In the genomic region with DNA sequence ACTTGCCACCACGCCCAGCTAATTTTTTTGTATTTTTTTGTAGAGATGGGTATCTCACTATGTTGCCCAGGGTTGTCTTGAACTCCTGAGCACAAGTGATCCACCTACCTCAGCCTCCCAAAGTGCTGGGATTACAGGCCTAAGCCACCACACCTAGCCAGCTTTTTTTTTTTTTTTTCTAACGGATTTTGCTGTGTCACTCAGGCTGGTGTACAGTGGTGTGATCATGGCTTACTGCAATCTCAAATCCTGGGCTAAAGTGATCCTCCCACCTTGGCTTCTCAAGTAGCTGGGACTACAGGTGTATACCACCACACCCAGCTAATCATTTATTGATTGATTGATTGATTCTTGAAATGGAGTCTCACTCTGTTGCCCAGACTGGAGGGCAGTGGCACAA, we compare ENCODE assay signal across 1 cellular context.
TF ChIP-seq lines count a peak whose summit lies in the region.

No MANE protein-coding gene starts in this region.

TF ChIP-seq in K562, 482 proteins besides CTCF, POLR2A, EP300 and RAD21 (continued from another document):
- peak; percentile 32; the same call in 1 of the 2 replicates for TF ChIP-seq TAL1 (IDR thresholded peaks at IDR 0.05)
- peak; percentile 42 for TF ChIP-seq GTF2A2 (tag; IDR thresholded peaks at IDR 0.05)
- TF ChIP-seq CSDE1 (IDR thresholded peaks at IDR 0.05), result no peak
- peak; percentile 77 for TF ChIP-seq ZEB2 (IDR thresholded peaks at IDR 0.05)
- peak in 1 of 2 experiments; percentile 36; a peak in 1 of 4 replicates for TF ChIP-seq HDAC1 (IDR thresholded peaks at IDR 0.05)
- no peak for TF ChIP-seq ZZZ3 (IDR thresholded peaks at IDR 0.05)
- TF ChIP-seq NELFE (IDR thresholded peaks at IDR 0.05; ENCODE audit: insufficient read depth, insufficient read length), result no peak
- peak; percentile 14; the same call in 1 of the 2 replicates for TF ChIP-seq PTTG1 (tag; IDR thresholded peaks at IDR 0.05; ENCODE audit: low read depth)
- peak; percentile 44 for TF ChIP-seq CBFA2T2 (conservative IDR thresholded peaks at IDR 0.05)
- TF ChIP-seq, protein P1, sequence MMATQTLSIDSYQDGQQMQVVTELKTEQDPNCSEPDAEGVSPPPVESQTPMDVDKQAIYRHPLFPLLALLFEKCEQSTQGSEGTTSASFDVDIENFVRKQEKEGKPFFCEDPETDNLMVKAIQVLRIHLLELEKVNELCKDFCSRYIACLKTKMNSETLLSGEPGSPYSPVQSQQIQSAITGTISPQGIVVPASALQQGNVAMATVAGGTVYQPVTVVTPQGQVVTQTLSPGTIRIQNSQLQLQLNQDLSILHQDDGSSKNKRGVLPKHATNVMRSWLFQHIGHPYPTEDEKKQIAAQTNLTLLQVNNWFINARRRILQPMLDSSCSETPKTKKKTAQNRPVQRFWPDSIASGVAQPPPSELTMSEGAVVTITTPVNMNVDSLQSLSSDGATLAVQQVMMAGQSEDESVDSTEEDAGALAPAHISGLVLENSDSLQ (IDR thresholded peaks at IDR 0.05), result peak; percentile 69
- TF ChIP-seq HDAC6 (IDR thresholded peaks at IDR 0.05; ENCODE audit: low read depth, low read length), result no peak
- TF ChIP-seq, protein P2, sequence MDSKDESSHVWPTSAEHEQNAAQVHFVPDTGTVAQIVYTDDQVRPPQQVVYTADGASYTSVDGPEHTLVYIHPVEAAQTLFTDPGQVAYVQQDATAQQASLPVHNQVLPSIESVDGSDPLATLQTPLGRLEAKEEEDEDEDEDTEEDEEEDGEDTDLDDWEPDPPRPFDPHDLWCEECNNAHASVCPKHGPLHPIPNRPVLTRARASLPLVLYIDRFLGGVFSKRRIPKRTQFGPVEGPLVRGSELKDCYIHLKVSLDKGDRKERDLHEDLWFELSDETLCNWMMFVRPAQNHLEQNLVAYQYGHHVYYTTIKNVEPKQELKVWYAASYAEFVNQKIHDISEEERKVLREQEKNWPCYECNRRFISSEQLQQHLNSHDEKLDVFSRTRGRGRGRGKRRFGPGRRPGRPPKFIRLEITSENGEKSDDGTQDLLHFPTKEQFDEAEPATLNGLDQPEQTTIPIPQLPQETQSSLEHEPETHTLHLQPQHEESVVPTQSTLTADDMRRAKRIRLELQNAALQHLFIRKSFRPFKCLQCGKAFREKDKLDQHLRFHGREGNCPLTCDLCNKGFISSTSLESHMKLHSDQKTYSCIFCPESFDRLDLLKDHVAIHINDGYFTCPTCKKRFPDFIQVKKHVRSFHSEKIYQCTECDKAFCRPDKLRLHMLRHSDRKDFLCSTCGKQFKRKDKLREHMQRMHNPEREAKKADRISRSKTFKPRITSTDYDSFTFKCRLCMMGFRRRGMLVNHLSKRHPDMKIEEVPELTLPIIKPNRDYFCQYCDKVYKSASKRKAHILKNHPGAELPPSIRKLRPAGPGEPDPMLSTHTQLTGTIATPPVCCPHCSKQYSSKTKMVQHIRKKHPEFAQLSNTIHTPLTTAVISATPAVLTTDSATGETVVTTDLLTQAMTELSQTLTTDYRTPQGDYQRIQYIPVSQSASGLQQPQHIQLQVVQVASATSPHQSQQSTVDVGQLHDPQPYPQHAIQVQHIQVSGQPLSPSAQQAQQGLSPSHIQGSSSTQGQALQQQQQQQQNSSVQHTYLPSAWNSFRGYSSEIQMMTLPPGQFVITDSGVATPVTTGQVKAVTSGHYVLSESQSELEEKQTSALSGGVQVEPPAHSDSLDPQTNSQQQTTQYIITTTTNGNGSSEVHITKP (IDR thresholded peaks at IDR 0.05; ENCODE audit: partially characterized antibody), result no peak
- TF ChIP-seq SMARCE1 (IDR thresholded peaks at IDR 0.05), result peak; percentile 56; the same call in 1 of the 2 replicates
- no peak for TF ChIP-seq ZNF436 (CRISPR knock-in tag; IDR thresholded peaks at IDR 0.05)
- TF ChIP-seq MAFG (tag; conservative IDR thresholded peaks at IDR 0.05), result peak; percentile 95
- no peak for TF ChIP-seq KAT8 (IDR thresholded peaks at IDR 0.05; ENCODE audit: low read depth)
- TF ChIP-seq SREBF2 (CRISPR knock-in tag; IDR thresholded peaks at IDR 0.05), result 0 out of 2 replicates have a peak, but pooled peaks have one; percentile 85
- TF ChIP-seq SMAD4 (CRISPR knock-in tag; conservative IDR thresholded peaks at IDR 0.05), result peak; percentile 48; the same call in 1 of the 2 replicates
- peak; percentile 59; the same call in 1 of the 2 replicates for TF ChIP-seq MAFK (IDR thresholded peaks at IDR 0.05; ENCODE audit: low read length)
- peak; percentile 51; the same call in 1 of the 2 replicates for TF ChIP-seq BCOR (IDR thresholded peaks at IDR 0.05)
- TF ChIP-seq CHD4 (IDR thresholded peaks at IDR 0.05; ENCODE audit: insufficient read depth, insufficient replicate concordance, low read depth, low read length, poor library complexity, severe bottlenecking), result no peak
- TF ChIP-seq BRD4 (IDR thresholded peaks at IDR 0.05), result no peak
- TF ChIP-seq, protein P3, sequence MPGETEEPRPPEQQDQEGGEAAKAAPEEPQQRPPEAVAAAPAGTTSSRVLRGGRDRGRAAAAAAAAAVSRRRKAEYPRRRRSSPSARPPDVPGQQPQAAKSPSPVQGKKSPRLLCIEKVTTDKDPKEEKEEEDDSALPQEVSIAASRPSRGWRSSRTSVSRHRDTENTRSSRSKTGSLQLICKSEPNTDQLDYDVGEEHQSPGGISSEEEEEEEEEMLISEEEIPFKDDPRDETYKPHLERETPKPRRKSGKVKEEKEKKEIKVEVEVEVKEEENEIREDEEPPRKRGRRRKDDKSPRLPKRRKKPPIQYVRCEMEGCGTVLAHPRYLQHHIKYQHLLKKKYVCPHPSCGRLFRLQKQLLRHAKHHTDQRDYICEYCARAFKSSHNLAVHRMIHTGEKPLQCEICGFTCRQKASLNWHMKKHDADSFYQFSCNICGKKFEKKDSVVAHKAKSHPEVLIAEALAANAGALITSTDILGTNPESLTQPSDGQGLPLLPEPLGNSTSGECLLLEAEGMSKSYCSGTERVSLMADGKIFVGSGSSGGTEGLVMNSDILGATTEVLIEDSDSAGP (CRISPR knock-in tag; IDR thresholded peaks at IDR 0.05), result no peak
- peak; percentile 46; the same call in 1 of the 2 replicates for TF ChIP-seq HLTF (IDR thresholded peaks at IDR 0.05)
- TF ChIP-seq STAT5B (CRISPR knock-in tag; IDR thresholded peaks at IDR 0.05), result no peak
- no peak for TF ChIP-seq TAF7 (tag; IDR thresholded peaks at IDR 0.05)
- no peak for TF ChIP-seq ETS2 (tag; IDR thresholded peaks at IDR 0.05; ENCODE audit: borderline replicate concordance, poor library complexity, severe bottlenecking)
- TF ChIP-seq, protein P4, sequence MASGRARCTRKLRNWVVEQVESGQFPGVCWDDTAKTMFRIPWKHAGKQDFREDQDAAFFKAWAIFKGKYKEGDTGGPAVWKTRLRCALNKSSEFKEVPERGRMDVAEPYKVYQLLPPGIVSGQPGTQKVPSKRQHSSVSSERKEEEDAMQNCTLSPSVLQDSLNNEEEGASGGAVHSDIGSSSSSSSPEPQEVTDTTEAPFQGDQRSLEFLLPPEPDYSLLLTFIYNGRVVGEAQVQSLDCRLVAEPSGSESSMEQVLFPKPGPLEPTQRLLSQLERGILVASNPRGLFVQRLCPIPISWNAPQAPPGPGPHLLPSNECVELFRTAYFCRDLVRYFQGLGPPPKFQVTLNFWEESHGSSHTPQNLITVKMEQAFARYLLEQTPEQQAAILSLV (tag; IDR thresholded peaks at IDR 0.05), result peak; percentile 47; the same call in 1 of the 2 replicates
- TF ChIP-seq, protein P5, sequence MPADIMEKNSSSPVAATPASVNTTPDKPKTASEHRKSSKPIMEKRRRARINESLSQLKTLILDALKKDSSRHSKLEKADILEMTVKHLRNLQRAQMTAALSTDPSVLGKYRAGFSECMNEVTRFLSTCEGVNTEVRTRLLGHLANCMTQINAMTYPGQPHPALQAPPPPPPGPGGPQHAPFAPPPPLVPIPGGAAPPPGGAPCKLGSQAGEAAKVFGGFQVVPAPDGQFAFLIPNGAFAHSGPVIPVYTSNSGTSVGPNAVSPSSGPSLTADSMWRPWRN (IDR thresholded peaks at IDR 0.05; ENCODE audit: low read depth), result no peak
- TF ChIP-seq CBFA2T3 (IDR thresholded peaks at IDR 0.05), result peak; percentile 64
- no peak for TF ChIP-seq RFX5 (IDR thresholded peaks at IDR 0.05; ENCODE audit: low read depth, low read length)
- peak; percentile 50; the same call in 1 of the 2 replicates for TF ChIP-seq BACH1 (tag; IDR thresholded peaks at IDR 0.05)
- TF ChIP-seq, protein P6, sequence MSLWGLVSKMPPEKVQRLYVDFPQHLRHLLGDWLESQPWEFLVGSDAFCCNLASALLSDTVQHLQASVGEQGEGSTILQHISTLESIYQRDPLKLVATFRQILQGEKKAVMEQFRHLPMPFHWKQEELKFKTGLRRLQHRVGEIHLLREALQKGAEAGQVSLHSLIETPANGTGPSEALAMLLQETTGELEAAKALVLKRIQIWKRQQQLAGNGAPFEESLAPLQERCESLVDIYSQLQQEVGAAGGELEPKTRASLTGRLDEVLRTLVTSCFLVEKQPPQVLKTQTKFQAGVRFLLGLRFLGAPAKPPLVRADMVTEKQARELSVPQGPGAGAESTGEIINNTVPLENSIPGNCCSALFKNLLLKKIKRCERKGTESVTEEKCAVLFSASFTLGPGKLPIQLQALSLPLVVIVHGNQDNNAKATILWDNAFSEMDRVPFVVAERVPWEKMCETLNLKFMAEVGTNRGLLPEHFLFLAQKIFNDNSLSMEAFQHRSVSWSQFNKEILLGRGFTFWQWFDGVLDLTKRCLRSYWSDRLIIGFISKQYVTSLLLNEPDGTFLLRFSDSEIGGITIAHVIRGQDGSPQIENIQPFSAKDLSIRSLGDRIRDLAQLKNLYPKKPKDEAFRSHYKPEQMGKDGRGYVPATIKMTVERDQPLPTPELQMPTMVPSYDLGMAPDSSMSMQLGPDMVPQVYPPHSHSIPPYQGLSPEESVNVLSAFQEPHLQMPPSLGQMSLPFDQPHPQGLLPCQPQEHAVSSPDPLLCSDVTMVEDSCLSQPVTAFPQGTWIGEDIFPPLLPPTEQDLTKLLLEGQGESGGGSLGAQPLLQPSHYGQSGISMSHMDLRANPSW (CRISPR knock-in tag; IDR thresholded peaks at IDR 0.05), result 0 out of 2 replicates have a peak, but pooled peaks have one; percentile 25
- TF ChIP-seq, protein P7, sequence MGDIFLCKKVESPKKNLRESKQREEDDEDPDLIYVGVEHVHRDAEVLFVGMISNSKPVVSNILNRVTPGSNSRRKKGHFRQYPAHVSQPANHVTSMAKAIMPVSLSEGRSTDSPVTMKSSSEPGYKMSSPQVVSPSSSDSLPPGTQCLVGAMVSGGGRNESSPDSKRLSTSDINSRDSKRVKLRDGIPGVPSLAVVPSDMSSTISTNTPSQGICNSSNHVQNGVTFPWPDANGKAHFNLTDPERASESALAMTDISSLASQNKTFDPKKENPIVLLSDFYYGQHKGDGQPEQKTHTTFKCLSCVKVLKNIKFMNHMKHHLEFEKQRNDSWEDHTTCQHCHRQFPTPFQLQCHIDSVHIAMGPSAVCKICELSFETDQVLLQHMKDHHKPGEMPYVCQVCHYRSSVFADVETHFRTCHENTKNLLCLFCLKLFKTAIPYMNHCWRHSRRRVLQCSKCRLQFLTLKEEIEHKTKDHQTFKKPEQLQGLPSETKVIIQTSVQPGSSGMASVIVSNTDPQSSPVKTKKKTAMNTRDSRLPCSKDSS (IDR thresholded peaks at IDR 0.05; ENCODE audit: low read depth, partially characterized antibody), result no peak
